ENCODE assay signal across 1 cellular context in the genomic region with DNA sequence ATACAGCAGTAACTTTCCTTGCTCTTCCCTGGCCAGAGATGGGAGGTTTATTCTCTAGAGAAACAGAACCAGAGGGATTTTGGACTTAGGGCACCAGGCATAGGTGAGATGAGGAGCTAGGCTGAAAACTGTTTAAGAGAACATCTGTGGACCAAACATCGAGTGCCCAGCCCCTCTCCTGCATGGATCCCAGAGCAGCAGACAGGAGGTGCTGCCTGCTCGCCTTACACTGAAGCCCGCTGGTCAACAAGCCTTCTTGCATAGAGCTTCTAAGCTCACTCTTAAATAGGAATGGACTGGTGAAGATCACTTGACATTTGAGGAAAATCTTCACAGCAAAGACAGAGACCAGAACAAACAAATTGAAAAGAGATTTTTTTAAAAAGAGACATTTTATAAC.
TF ChIP-seq lines count a peak whose summit lies in the region.

No MANE protein-coding gene starts in this region.

TF ChIP-seq in WTC11, 78 proteins besides CTCF, POLR2A, EP300 and RAD21 (continued from another document):
- TF ChIP-seq, protein P1, sequence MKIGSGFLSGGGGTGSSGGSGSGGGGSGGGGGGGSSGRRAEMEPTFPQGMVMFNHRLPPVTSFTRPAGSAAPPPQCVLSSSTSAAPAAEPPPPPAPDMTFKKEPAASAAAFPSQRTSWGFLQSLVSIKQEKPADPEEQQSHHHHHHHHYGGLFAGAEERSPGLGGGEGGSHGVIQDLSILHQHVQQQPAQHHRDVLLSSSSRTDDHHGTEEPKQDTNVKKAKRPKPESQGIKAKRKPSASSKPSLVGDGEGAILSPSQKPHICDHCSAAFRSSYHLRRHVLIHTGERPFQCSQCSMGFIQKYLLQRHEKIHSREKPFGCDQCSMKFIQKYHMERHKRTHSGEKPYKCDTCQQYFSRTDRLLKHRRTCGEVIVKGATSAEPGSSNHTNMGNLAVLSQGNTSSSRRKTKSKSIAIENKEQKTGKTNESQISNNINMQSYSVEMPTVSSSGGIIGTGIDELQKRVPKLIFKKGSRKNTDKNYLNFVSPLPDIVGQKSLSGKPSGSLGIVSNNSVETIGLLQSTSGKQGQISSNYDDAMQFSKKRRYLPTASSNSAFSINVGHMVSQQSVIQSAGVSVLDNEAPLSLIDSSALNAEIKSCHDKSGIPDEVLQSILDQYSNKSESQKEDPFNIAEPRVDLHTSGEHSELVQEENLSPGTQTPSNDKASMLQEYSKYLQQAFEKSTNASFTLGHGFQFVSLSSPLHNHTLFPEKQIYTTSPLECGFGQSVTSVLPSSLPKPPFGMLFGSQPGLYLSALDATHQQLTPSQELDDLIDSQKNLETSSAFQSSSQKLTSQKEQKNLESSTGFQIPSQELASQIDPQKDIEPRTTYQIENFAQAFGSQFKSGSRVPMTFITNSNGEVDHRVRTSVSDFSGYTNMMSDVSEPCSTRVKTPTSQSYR (CRISPR knock-in tag; IDR thresholded peaks at IDR 0.05) = no peak
- TF ChIP-seq EMX1 (CRISPR knock-in tag; IDR thresholded peaks at IDR 0.05) = no peak
- TF ChIP-seq TEAD4 (CRISPR knock-in tag; IDR thresholded peaks at IDR 0.05) = no peak
- TF ChIP-seq, protein P2, sequence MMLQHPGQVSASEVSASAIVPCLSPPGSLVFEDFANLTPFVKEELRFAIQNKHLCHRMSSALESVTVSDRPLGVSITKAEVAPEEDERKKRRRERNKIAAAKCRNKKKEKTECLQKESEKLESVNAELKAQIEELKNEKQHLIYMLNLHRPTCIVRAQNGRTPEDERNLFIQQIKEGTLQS (CRISPR knock-in tag; conservative IDR thresholded peaks at IDR 0.05) = no peak
- no peak for TF ChIP-seq NR2C2 (CRISPR knock-in tag; IDR thresholded peaks at IDR 0.05)
- TF ChIP-seq, protein P3, sequence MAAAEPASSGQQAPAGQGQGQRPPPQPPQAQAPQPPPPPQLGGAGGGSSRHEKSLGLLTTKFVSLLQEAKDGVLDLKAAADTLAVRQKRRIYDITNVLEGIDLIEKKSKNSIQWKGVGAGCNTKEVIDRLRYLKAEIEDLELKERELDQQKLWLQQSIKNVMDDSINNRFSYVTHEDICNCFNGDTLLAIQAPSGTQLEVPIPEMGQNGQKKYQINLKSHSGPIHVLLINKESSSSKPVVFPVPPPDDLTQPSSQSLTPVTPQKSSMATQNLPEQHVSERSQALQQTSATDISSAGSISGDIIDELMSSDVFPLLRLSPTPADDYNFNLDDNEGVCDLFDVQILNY (CRISPR knock-in tag; IDR thresholded peaks at IDR 0.05) = no peak
- TF ChIP-seq ESRRA (CRISPR knock-in tag; IDR thresholded peaks at IDR 0.05; ENCODE audit: borderline replicate concordance) = no peak
- TF ChIP-seq ZNF423 (CRISPR knock-in tag; IDR thresholded peaks at IDR 0.05) = no peak
- no peak for TF ChIP-seq ZNF317 (CRISPR knock-in tag; IDR thresholded peaks at IDR 0.05; ENCODE audit: borderline replicate concordance, low read depth)
- TF ChIP-seq, protein P4, sequence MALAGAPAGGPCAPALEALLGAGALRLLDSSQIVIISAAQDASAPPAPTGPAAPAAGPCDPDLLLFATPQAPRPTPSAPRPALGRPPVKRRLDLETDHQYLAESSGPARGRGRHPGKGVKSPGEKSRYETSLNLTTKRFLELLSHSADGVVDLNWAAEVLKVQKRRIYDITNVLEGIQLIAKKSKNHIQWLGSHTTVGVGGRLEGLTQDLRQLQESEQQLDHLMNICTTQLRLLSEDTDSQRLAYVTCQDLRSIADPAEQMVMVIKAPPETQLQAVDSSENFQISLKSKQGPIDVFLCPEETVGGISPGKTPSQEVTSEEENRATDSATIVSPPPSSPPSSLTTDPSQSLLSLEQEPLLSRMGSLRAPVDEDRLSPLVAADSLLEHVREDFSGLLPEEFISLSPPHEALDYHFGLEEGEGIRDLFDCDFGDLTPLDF (CRISPR knock-in tag; IDR thresholded peaks at IDR 0.05) = no peak
